Comparison of ENCODE assay signal across 12 cellular contexts in the genomic region with DNA sequence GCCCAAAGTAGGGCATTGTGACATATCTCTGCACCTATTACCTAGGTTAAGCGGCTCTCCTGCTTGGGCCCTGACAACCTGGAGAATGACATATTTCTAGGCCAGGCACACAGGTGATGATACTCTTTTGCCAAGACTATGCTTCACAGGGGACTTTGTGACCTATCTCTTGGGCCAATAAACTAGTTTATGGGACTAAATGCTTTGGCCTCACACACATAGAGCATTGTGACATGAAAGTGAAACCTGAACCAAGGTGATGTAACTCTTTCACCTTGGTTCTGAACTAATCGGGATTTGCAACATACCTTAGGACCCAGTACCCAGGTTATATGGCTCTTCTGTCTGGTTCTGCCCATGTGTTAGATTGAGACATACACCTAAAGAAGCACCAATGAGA. TPM values are rescaled to one million over a fixed set of nuclear protein-coding genes. Genes with fewer than 3 reads are reported as not detected.
DNase-seq lines count a peak whose midpoint lies in the region; ATAC-seq lines count a peak whose summit lies in the region.
"Not testable (repeated sequence)": the region's sequence is repeated elsewhere in the genome, so short reads cannot be mapped to it uniquely, and the experiment has no call there.
"Had no signal": no experiment of that assay in that cellular context is flagged by ENCODE, and none has a peak within 500 bp of the region (broad histone marks: within the 10 kb centered on the region; RNA-seq: fewer than 3 reads in every experiment).

No MANE protein-coding gene starts in this region.

- not testable (repeated sequence) for DNase-seq in left lobe of liver (ENCODE audit: low spot score)

- ATAC-seq in left lobe of liver = peak; percentile 73

RNA-seq across cellular contexts. Expression of a gene that starts 19.0 kb away (rescaled TPM):
- not detected for total RNA-seq in left lobe of liver
- total RNA-seq: A172; A673; B cell; Caco-2; Calu3; CD4-positive, alpha-beta memory T cell; CD4-positive, alpha-beta T cell; CD4-positive, CD25-positive, alpha-beta regulatory T cell; CD8-positive, alpha-beta memory T cell; CD8-positive, alpha-beta T cell; Daoy had no signal
